Comparison of ENCODE assay signal across 30 cellular contexts in the genomic region with DNA sequence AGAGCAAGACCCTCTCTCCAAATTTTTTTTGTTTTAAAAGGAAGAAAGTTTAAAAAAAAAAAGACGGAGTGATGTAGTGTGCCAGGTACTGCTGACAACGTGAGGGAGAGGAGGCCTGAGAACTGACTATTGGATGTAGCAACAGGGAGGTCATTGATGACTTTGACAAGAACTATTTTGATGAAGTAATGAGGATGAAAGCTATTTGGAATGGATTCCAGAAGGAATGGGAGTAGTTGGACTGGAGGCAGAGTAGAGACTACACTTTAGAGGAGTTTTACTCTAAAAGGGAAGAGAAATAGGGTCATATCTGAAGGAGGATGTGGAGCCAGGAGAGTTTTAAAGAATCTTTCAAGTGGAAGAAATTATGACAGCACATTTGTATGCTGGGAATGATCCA. TPM values are rescaled to one million over a fixed set of nuclear protein-coding genes. Genes with fewer than 3 reads are reported as not detected.
DNase-seq lines count a peak whose midpoint lies in the region; ATAC-seq and TF ChIP-seq lines count a peak whose summit lies in the region.
"Had no signal": no experiment of that assay in that cellular context is flagged by ENCODE, and none has a peak within 500 bp of the region (broad histone marks: within the 10 kb centered on the region; RNA-seq: fewer than 3 reads in every experiment).

No MANE protein-coding gene starts in this region.

- peaks cover 4% of the 10 kb centered on the region for H3K36me3 Mint-ChIP-seq in activated naive CD4-positive, alpha-beta T cell treated with anti-CD3 and anti-CD28 coated beads, Interleukin-2, amount 50 U/mL, for 24 hours
- peaks cover 0 to 20% of the 10 kb centered on the region in 2 donors for H3K36me3 Mint-ChIP-seq in activated naive CD4-positive, alpha-beta T cell treated with anti-CD3 and anti-CD28 coated beads, Interleukin-2, amount 50 U/mL, for 72 hours
- H3K36me3 Mint-ChIP-seq in activated B cell treated with CpG ODN at 0.5 μM for 24 hours (ENCODE audit: low read depth): peaks cover 7% of the 10 kb centered on the region
- H3K36me3 Mint-ChIP-seq in stimulated activated naive B cell treated with anti-CD40 and anti-IgM and Interleukin-4, amounts not matched to agents 10 μg/mL and 1 μg/mL and 100 μg/mL, for 72 hours: peaks cover 7 to 8% of the 10 kb centered on the region in 2 donors

- H3K4ac ChIP-seq in mesenchymal stem cell (ENCODE audit: low read depth in 1 of 2, low read length in 2 of 2): peak overlapping the region in 1 of 2 experiments; percentile 91

- H3K14ac ChIP-seq in mesenchymal stem cell (ENCODE audit: low read length in 2 of 2): no peak overlapping the region

- H3K79me1 ChIP-seq in mesenchymal stem cell (replicated peaks; ENCODE audit: low read length, poor library complexity, severe bottlenecking): peaks cover 4% of the 10 kb centered on the region

- H3K4me1 ChIP-seq in mesenchymal stem cell (ENCODE audit: control insufficient read depth, insufficient read depth, low read depth, low read length): peaks cover 5% of the 10 kb centered on the region
- H3K4me1 ChIP-seq: neural progenitor cell had no signal

- H3K9me3 Mint-ChIP-seq in activated naive CD4-positive, alpha-beta T cell treated with anti-CD3 and anti-CD28 coated beads, Interleukin-2, amount 50 U/mL, for 24 hours: peaks cover 6% of the 10 kb centered on the region
- peaks cover 4 to 5% of the 10 kb centered on the region in 2 donors for H3K9me3 Mint-ChIP-seq in activated naive CD4-positive, alpha-beta T cell treated with anti-CD3 and anti-CD28 coated beads, Interleukin-2, amount 50 U/mL, for 72 hours
- peaks cover 5% of the 10 kb centered on the region for H3K9me3 Mint-ChIP-seq in activated B cell treated with CpG ODN at 0.5 μM for 24 hours
- H3K9me3 Mint-ChIP-seq in stimulated activated naive B cell treated with anti-CD40 and anti-IgM and Interleukin-4, amounts not matched to agents 10 μg/mL and 1 μg/mL and 100 μg/mL, for 72 hours: no peaks in the 10 kb centered on the region

- no peak overlapping the region for H3K4me3 ChIP-seq in mesenchymal stem cell (ENCODE audit: insufficient read depth in 1 of 2, low read depth in 1 of 2, low read length in 2 of 2)
- H3K4me3 ChIP-seq: heart left ventricle, left ventricle myocardium inferior, neural progenitor cell, psoas muscle, tibial nerve had no signal

- no peak for TF ChIP-seq CTCF in activated B cell treated with CpG ODN at 0.5 μM for 24 hours (IDR thresholded peaks at IDR 0.05)

- H3K23ac ChIP-seq in mesenchymal stem cell (ENCODE audit: low read length in 2 of 2): no peak overlapping the region

- H3K27ac ChIP-seq in mesenchymal stem cell (ENCODE audit: low read length, poor library complexity, severe bottlenecking): no peak overlapping the region
- H3K27ac ChIP-seq: left ventricle myocardium inferior, neural progenitor cell, psoas muscle had no signal

- H3K9me3 ChIP-seq in mesenchymal stem cell (ENCODE audit: control insufficient read depth, low read length): no peaks in the 10 kb centered on the region
- H3K9me3 ChIP-seq: left ventricle myocardium inferior, psoas muscle, SK-N-SH, tibial nerve had no signal

- H4K8ac ChIP-seq in mesenchymal stem cell (ENCODE audit: low read length): no peak overlapping the region

- H2BK120ac ChIP-seq in mesenchymal stem cell (ENCODE audit: low read depth, low read length): peak overlapping the region; percentile 11

- H3K36me3 ChIP-seq in mesenchymal stem cell (ENCODE audit: control insufficient read depth in 1 of 2, insufficient read depth in 2 of 2, low read depth in 1 of 2, low read length in 2 of 2): no peaks in the 10 kb centered on the region
- H3K36me3 ChIP-seq: heart left ventricle, left ventricle myocardium inferior, neural progenitor cell, tibial nerve had no signal

- 70% methylated on average over 2 of the region's 2 CpGs for WGBS in mesenchymal stem cell

- H4K91ac ChIP-seq in mesenchymal stem cell (ENCODE audit: low read length): no peak overlapping the region

- no peak overlapping the region for H3K4me3 Mint-ChIP-seq in activated naive CD4-positive, alpha-beta T cell treated with anti-CD3 and anti-CD28 coated beads, Interleukin-2, amount 50 U/mL, for 24 hours
- H3K4me3 Mint-ChIP-seq in activated B cell treated with CpG ODN at 0.5 μM for 24 hours: no peak overlapping the region
- H3K4me3 Mint-ChIP-seq in stimulated activated naive B cell treated with anti-CD40 and anti-IgM and Interleukin-4, amounts not matched to agents 10 μg/mL and 1 μg/mL and 100 μg/mL, for 72 hours: no peak overlapping the region
- H3K4me3 Mint-ChIP-seq: activated CD8-positive, alpha-beta T cell treated with anti-CD3 and anti-CD28 coated beads for 36 hours; neural progenitor cell had no signal

- POLR2A ChIA-PET in activated B cell treated with CpG ODN at 0.5 μM for 24 hours (lab: Charles Lee): no interaction called here

- H2AK5ac ChIP-seq in mesenchymal stem cell (ENCODE audit: low read length, severe bottlenecking): no peak overlapping the region

- H2AFZ ChIP-seq in mesenchymal stem cell (ENCODE audit: low read depth, low read length): no peak overlapping the region
- H2AFZ ChIP-seq: neural progenitor cell had no signal

- CTCF ChIA-PET in activated B cell treated with CpG ODN at 0.5 μM for 24 hours (lab: Charles Lee): no interaction called here

- H2BK15ac ChIP-seq in mesenchymal stem cell (ENCODE audit: low read depth, poor library complexity, severe bottlenecking): no peak overlapping the region

- H2BK12ac ChIP-seq in mesenchymal stem cell (ENCODE audit: low read length in 2 of 2): peak overlapping the region in 1 of 2 experiments; percentile 29

- peaks cover 59% of the 10 kb centered on the region for H3K4me1 Mint-ChIP-seq in activated naive CD4-positive, alpha-beta T cell treated with anti-CD3 and anti-CD28 coated beads, Interleukin-2, amount 50 U/mL, for 24 hours
- H3K4me1 Mint-ChIP-seq in activated B cell treated with CpG ODN at 0.5 μM for 24 hours: peaks cover 57% of the 10 kb centered on the region
- peaks cover 24 to 59% of the 10 kb centered on the region in 2 donors for H3K4me1 Mint-ChIP-seq in stimulated activated naive B cell treated with anti-CD40 and anti-IgM and Interleukin-4, amounts not matched to agents 10 μg/mL and 1 μg/mL and 100 μg/mL, for 72 hours

- no peak overlapping the region for H3K4me2 ChIP-seq in mesenchymal stem cell (ENCODE audit: low read length, poor library complexity, severe bottlenecking)
- H3K4me2 ChIP-seq: neural progenitor cell, SK-N-SH had no signal

- no peak for DNase-seq in activated naive CD4-positive, alpha-beta T cell treated with anti-CD3 and anti-CD28 coated beads, Interleukin-2, amount 50 U/mL, for 72 hours (ENCODE audit: low spot score in 2 of 2)
- no peak for DNase-seq in activated B cell treated with CpG ODN at 0.5 μM for 24 hours
- no peak for DNase-seq in mesenchymal stem cell
- no peak for DNase-seq in left colon
- no peak for DNase-seq in stimulated activated naive B cell treated with anti-CD40 and anti-IgM and Interleukin-4, amounts not matched to agents 10 μg/mL and 1 μg/mL and 100 μg/mL, for 72 hours
- no peak for DNase-seq in midbrain (lab: John Stamatoyannopoulos, UW)
- no peak for DNase-seq in NCI-H2227 (lab: John Stamatoyannopoulos, UW; ENCODE audit: unreplicated experiment)
- DNase-seq: 8988T; activated CD4-positive, CD25-positive, alpha-beta regulatory T cell; activated CD8-positive, alpha-beta T cell treated with anti-CD3 and anti-CD28 coated beads for 36 hours; activated naive CD4-positive, alpha-beta T cell; activated T-cell treated with anti-CD3 and anti-CD28 coated beads, Interleukin-2, amount 50 U/mL, for 1 hour; anterior cingulate cortex; C1 segment of cervical spinal cord; effector CD8-positive, alpha-beta T cell; GDM1; H7; heart left ventricle; Karpas-422; left ventricle myocardium inferior; NCI-H1092 treated with DMSO at 0.1 percent for 48 hours; NCI-H2081; NCI-H510A; psoas muscle; SK-N-SH; small intestine; stimulated activated naive CD4-positive, alpha-beta T cell treated with Interleukin-2 at 50 U/mL for 16 hours had no signal

- no peaks in the 10 kb centered on the region for H3K27me3 Mint-ChIP-seq in activated naive CD4-positive, alpha-beta T cell treated with anti-CD3 and anti-CD28 coated beads, Interleukin-2, amount 50 U/mL, for 24 hours
- H3K27me3 Mint-ChIP-seq in activated B cell treated with CpG ODN at 0.5 μM for 24 hours: no peaks in the 10 kb centered on the region
- no peaks in the 10 kb centered on the region for H3K27me3 Mint-ChIP-seq in stimulated activated naive B cell treated with anti-CD40 and anti-IgM and Interleukin-4, amounts not matched to agents 10 μg/mL and 1 μg/mL and 100 μg/mL, for 72 hours
- H3K27me3 Mint-ChIP-seq: activated CD8-positive, alpha-beta T cell treated with anti-CD3 and anti-CD28 coated beads for 36 hours had no signal

- intact Hi-C loops in activated B cell treated with CpG ODN at 0.5 μM for 24 hours (cut with micrococcal nuclease) (no loop called here), left colon (cut with DNase I, micrococcal nuclease) (no loop called here)

- no peak overlapping the region for H3K9ac ChIP-seq in mesenchymal stem cell (ENCODE audit: low read length)
- H3K9ac ChIP-seq: neural progenitor cell, SK-N-SH had no signal

- peak overlapping the region in 1 of 2 experiments; percentile 80 for H3K18ac ChIP-seq in mesenchymal stem cell (ENCODE audit: low read depth in 1 of 2, low read length in 2 of 2)

- H3K27me3 ChIP-seq in mesenchymal stem cell (ENCODE audit: control insufficient read depth in 1 of 2, insufficient read depth in 1 of 2, low read length in 2 of 2): no peaks in the 10 kb centered on the region
- H3K27me3 ChIP-seq: heart left ventricle, neural progenitor cell, tibial nerve had no signal

- no peak for ATAC-seq in activated naive CD4-positive, alpha-beta T cell treated with anti-CD3 and anti-CD28 coated beads, Interleukin-2, amount 50 U/mL, for 72 hours
- ATAC-seq in activated B cell treated with CpG ODN at 0.5 μM for 24 hours (ENCODE audit: low read depth) (no peak), left colon (no peak)
- no peak for ATAC-seq in stimulated activated naive B cell treated with anti-CD40 and anti-IgM and Interleukin-4, amounts not matched to agents 10 μg/mL and 1 μg/mL and 100 μg/mL, for 72 hours (replicated peaks)
- ATAC-seq: activated CD8-positive, alpha-beta T cell treated with anti-CD3 and anti-CD28 coated beads for 36 hours had no signal

- no peak overlapping the region for H2BK5ac ChIP-seq in mesenchymal stem cell (ENCODE audit: low read depth, low read length, poor library complexity, severe bottlenecking)

- peak overlapping the region; percentile 52 for H3K27ac Mint-ChIP-seq in activated naive CD4-positive, alpha-beta T cell treated with anti-CD3 and anti-CD28 coated beads, Interleukin-2, amount 50 U/mL, for 24 hours
- H3K27ac Mint-ChIP-seq in activated naive CD4-positive, alpha-beta T cell treated with anti-CD3 and anti-CD28 coated beads, Interleukin-2, amount 50 U/mL, for 72 hours: no peak overlapping the region
- H3K27ac Mint-ChIP-seq in activated B cell treated with CpG ODN at 0.5 μM for 24 hours: peak overlapping the region; percentile 27
- no peak overlapping the region for H3K27ac Mint-ChIP-seq in stimulated activated naive B cell treated with anti-CD40 and anti-IgM and Interleukin-4, amounts not matched to agents 10 μg/mL and 1 μg/mL and 100 μg/mL, for 72 hours
- H3K27ac Mint-ChIP-seq: activated CD8-positive, alpha-beta T cell treated with anti-CD3 and anti-CD28 coated beads for 36 hours; neural progenitor cell had no signal

RNA-seq across cellular contexts. Expression of gene SLC38A2, which starts 27.8 kb away (rescaled TPM):
- total RNA-seq in activated naive CD4-positive, alpha-beta T cell treated with anti-CD3 and anti-CD28 coated beads, Interleukin-2, amount 50 U/mL, for 72 hours: 100 to 1,000 TPM; 249 to 315 TPM
- total RNA-seq in activated B cell treated with CpG ODN at 0.5 μM for 24 hours: 231 and 247 TPM in 2 replicates
- polyA plus RNA-seq in mesenchymal stem cell (2013, experiment 1 of 2): 438 TPM
- polyA plus RNA-seq in mesenchymal stem cell (2013, experiment 2 of 2): 429 TPM
- total RNA-seq in left colon: 100 to 1,000 TPM; 128 to 220 TPM

Comparison
In these comparisons a context has a peak if more than half of its experiments do, and no peak if none do; other contexts are left out.
1. H3K27ac Mint-ChIP-seq: peak in activated naive CD4-positive, alpha-beta T cell treated with anti-CD3 and anti-CD28 coated beads, Interleukin-2, amount 50 U/mL, for 24 hours (single experiment) and activated B cell treated with CpG ODN at 0.5 μM for 24 hours (single experiment); none in activated naive CD4-positive, alpha-beta T cell treated with anti-CD3 and anti-CD28 coated beads, Interleukin-2, amount 50 U/mL, for 72 hours (0 of 2) and stimulated activated naive B cell treated with anti-CD40 and anti-IgM and Interleukin-4, amounts not matched to agents 10 μg/mL and 1 μg/mL and 100 μg/mL, for 72 hours (single experiment).